27 cellular contexts compared by ENCODE assay signal in the genomic region with DNA sequence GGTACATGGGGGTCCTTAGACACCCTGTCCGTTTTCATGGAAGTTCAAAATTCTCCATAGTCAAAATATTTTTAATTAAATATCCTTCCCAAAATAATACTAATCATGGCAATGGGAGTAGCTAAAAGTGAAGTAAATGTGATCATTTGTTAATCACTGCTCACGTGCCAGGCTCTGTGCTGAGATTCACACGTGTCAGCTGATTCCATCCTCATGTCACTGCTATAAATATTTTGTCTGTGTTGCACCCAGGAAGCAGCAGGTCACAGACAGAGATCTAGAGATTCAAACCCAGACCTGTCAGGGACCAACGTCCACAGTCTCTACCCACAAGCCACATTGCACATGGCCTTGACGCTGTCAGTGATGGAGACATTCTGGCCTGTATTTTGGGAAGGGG.
"Had no signal": no experiment of that assay in that cellular context is flagged by ENCODE, and none has a peak within 500 bp of the region (broad histone marks: within the 10 kb centered on the region; RNA-seq: fewer than 3 reads in every experiment).

No MANE protein-coding gene starts in this region.

- H3K9me3 ChIP-seq: colonic mucosa, esophagus muscularis mucosa, esophagus squamous epithelium, gastrocnemius medialis, gastroesophageal sphincter, heart left ventricle, heart right ventricle had no signal

- DNase-seq: colonic mucosa; cortex of kidney; dorsolateral prefrontal cortex; effector CD4-positive, alpha-beta T cell; effector CD8-positive, alpha-beta T cell; effector memory CD4-positive, alpha-beta T cell; effector memory CD8-positive, alpha-beta T cell; endodermal cell; erythroblast; esophagus squamous epithelium; foreskin fibroblast; foreskin keratinocyte; foreskin melanocyte; gastrocnemius medialis; glutamatergic neuron; head of caudate nucleus; heart left ventricle; heart right ventricle had no signal

- FAIRE-seq: colon, endometrium, endothelial cell of umbilical vein, frontal cortex had no signal

- H3K4me1 ChIP-seq: colonic mucosa, foreskin keratinocyte, gastrocnemius medialis had no signal

- H3K27ac ChIP-seq: colonic mucosa, coronary artery, dorsolateral prefrontal cortex, epithelial cell of prostate, esophagus muscularis mucosa, esophagus squamous epithelium, foreskin keratinocyte, gastrocnemius medialis, gastroesophageal sphincter, heart left ventricle, heart right ventricle had no signal

- ATAC-seq: effector memory CD8-positive, alpha-beta T cell; esophagus mucosa; foreskin keratinocyte; gastrocnemius medialis; gastroesophageal sphincter; heart left ventricle; heart right ventricle had no signal

- H3K4me3 ChIP-seq: colonic mucosa, coronary artery, dorsolateral prefrontal cortex, esophagus muscularis mucosa, esophagus squamous epithelium, gastrocnemius medialis, gastroesophageal sphincter, heart left ventricle, heart right ventricle had no signal

- H3K36me3 ChIP-seq: colonic mucosa, esophagus muscularis mucosa, esophagus squamous epithelium, gastrocnemius medialis, gastroesophageal sphincter, heart left ventricle, heart right ventricle had no signal
